ENCODE assay signal across 18 cellular contexts in genomic region chr11:119419246-119419645, GRCh38. TPM values are rescaled to one million over a fixed set of nuclear protein-coding genes. Genes with fewer than 3 reads are reported as not detected.
DNase-seq lines count a peak whose midpoint lies in the region; ATAC-seq, FAIRE-seq and TF ChIP-seq lines count a peak whose summit lies in the region.
"Had no signal": no experiment of that assay in that cellular context is flagged by ENCODE, and none has a peak within 500 bp of the region (broad histone marks: within the 10 kb centered on the region; RNA-seq: fewer than 3 reads in every experiment).

No MANE protein-coding gene starts in this region.

- H3K9ac ChIP-seq in astrocyte (ENCODE audit: low read length) (no peak overlapping the region), smooth muscle cell (ENCODE audit: low read depth) (no peak overlapping the region)
- H3K9ac ChIP-seq: KMS-11 had no signal

- H4K20me1 ChIP-seq in astrocyte (ENCODE audit: insufficient read depth, low read length) (peaks cover 30% of the 10 kb centered on the region), smooth muscle cell (ENCODE audit: low read depth) (peaks cover 30% of the 10 kb centered on the region)

- no peak for TF ChIP-seq CTCF in astrocyte (IDR thresholded peaks at IDR 0.05; ENCODE audit: insufficient read depth, low read depth, low read length)
- no peak for TF ChIP-seq CTCF in smooth muscle cell (IDR thresholded peaks at IDR 0.05; ENCODE audit: borderline replicate concordance, insufficient read depth, poor library complexity, severe bottlenecking)
- no peak for TF ChIP-seq CTCF in left lung (IDR thresholded peaks at IDR 0.05)
- no peak for TF ChIP-seq CTCF in esophagus squamous epithelium (IDR thresholded peaks at IDR 0.05)

- H3K27me3 Mint-ChIP-seq in astrocyte (ENCODE audit: low read depth, unreplicated experiment) = peaks cover 8% of the 10 kb centered on the region

- no peak for ATAC-seq in left lung
- ATAC-seq: Right ventricle myocardium inferior had no signal

- FAIRE-seq in astrocyte (lab: Jason Lieb, UNC) = no peak
- FAIRE-seq: HTR-8/SVneo had no signal

- H2AFZ ChIP-seq in astrocyte (ENCODE audit: low read depth, low read length) (no peak overlapping the region), smooth muscle cell (ENCODE audit: low read depth) (no peak overlapping the region)

- H3K27ac Mint-ChIP-seq in astrocyte (ENCODE audit: unreplicated experiment) = no peak overlapping the region
- H3K27ac Mint-ChIP-seq: CD4-positive, CD25-positive, alpha-beta regulatory T cell had no signal

- peaks cover 43% of the 10 kb centered on the region for H3K79me2 ChIP-seq in astrocyte (ENCODE audit: insufficient read depth, low read length)
- peaks cover 29% of the 10 kb centered on the region for H3K79me2 ChIP-seq in smooth muscle cell (ENCODE audit: low read depth)

- WGBS in smooth muscle cell (ENCODE audit: low lambda C conversion rate) = 93% methylated on average over 5 of the region's 5 CpGs
- WGBS in esophagus squamous epithelium, 2 donors = 77 to 88% methylated on average over 4 to 5 of the region's 5 CpGs

- peak; percentile 6 for DNase-seq in H7
- DNase-seq in astrocyte (ENCODE audit: low read depth) = no peak
- peak; percentile 51 for DNase-seq in mesenteric fat pad (ENCODE audit: low spot score)
- DNase-seq in smooth muscle cell (lab: John Stamatoyannopoulos, UW; ENCODE audit: unreplicated experiment) = no peak
- DNase-seq in left lung = no peak
- DNase-seq in activated T-cell treated with anti-CD3 and anti-CD28 coated beads, Interleukin-2, amount 50 U/mL, for 1 hour = no peak
- no peak for DNase-seq in esophagus squamous epithelium (lab: John Stamatoyannopoulos, UW)
- DNase-seq: CD4-positive, CD25-positive, alpha-beta regulatory T cell; EL; GF-D8; NCI-H1694 treated with DMSO at 0.1 percent for 48 hours; NCI-H446; NCI-H526; OCI-M1 had no signal

- peaks cover 45% of the 10 kb centered on the region for H3K4me1 ChIP-seq in astrocyte (ENCODE audit: insufficient read depth, low read length)
- H3K4me1 ChIP-seq in smooth muscle cell (ENCODE audit: low read depth) = peaks cover 16% of the 10 kb centered on the region
- peaks cover 9 to 19% of the 10 kb centered on the region in 2 donors for H3K4me1 ChIP-seq in left lung
- peaks cover 10 to 48% (median 28%) of the 10 kb centered on the region in 3 donors for H3K4me1 ChIP-seq in esophagus squamous epithelium

- H3K4me3 Mint-ChIP-seq in astrocyte (ENCODE audit: unreplicated experiment) = no peak overlapping the region
- H3K4me3 Mint-ChIP-seq: CD4-positive, CD25-positive, alpha-beta regulatory T cell had no signal

- no peak for TF ChIP-seq POLR2A in esophagus squamous epithelium (IDR thresholded peaks at IDR 0.05)

- intact Hi-C loops in left lung (cut with DNase I) = no loop called here
- intact Hi-C loops in esophagus squamous epithelium (cut with DNase I) = no loop called here

- H3K4me1 Mint-ChIP-seq in astrocyte (ENCODE audit: low read depth, unreplicated experiment) = peaks cover 16% of the 10 kb centered on the region

- no peaks in the 10 kb centered on the region for H3K9me3 Mint-ChIP-seq in astrocyte (ENCODE audit: unreplicated experiment)

- H3K9me3 ChIP-seq in astrocyte (ENCODE audit: insufficient read depth, low read depth, low read length) = no peaks in the 10 kb centered on the region
- H3K9me3 ChIP-seq in smooth muscle cell (replicated peaks; ENCODE audit: low read depth) = no peaks in the 10 kb centered on the region
- no peaks in the 10 kb centered on the region for H3K9me3 ChIP-seq in left lung
- no peaks in the 10 kb centered on the region for H3K9me3 ChIP-seq in esophagus squamous epithelium
- H3K9me3 ChIP-seq: SJSA1 had no signal

- peaks cover 25% of the 10 kb centered on the region for H3K36me3 Mint-ChIP-seq in astrocyte (ENCODE audit: low read depth, unreplicated experiment)

- peaks cover 5% of the 10 kb centered on the region for H3F3A ChIP-seq in smooth muscle cell (ENCODE audit: low read depth)

- H3K36me3 ChIP-seq in H7 (replicated peaks; ENCODE audit: control insufficient read depth, insufficient read depth, low read length) (peaks cover 29% of the 10 kb centered on the region), astrocyte (ENCODE audit: insufficient read depth, low read length) (peaks cover 8% of the 10 kb centered on the region), smooth muscle cell (ENCODE audit: low read depth) (no peaks in the 10 kb centered on the region), left lung (no peaks in the 10 kb centered on the region), esophagus squamous epithelium (no peaks in the 10 kb centered on the region)
- H3K36me3 ChIP-seq: SJSA1 had no signal

- H3K4me2 ChIP-seq in astrocyte (ENCODE audit: low read length) = no peak overlapping the region
- H3K4me2 ChIP-seq in smooth muscle cell = no peak overlapping the region
- H3K4me2 ChIP-seq: KMS-11 had no signal

- H3K27me3 ChIP-seq in H7 (ENCODE audit: control insufficient read depth, insufficient read depth, low read length) (no peaks in the 10 kb centered on the region; the same call in 1 of the 2 replicates), astrocyte (ENCODE audit: insufficient read depth, low read length) (no peaks in the 10 kb centered on the region), smooth muscle cell (ENCODE audit: low read depth) (no peaks in the 10 kb centered on the region), left lung (peaks cover 14 to 55% of the 10 kb centered on the region in 2 donors), esophagus squamous epithelium (peaks cover 6 to 61% (median 9%) of the 10 kb centered on the region in 4 donors)
- H3K27me3 ChIP-seq: SJSA1 had no signal

- H3K4me3 ChIP-seq in H7 (ENCODE audit: insufficient read depth, low read depth, low read length) (no peak overlapping the region), astrocyte (ENCODE audit: insufficient read depth, low read depth, low read length) (no peak overlapping the region), smooth muscle cell (no peak overlapping the region), left lung (no peak overlapping the region), esophagus squamous epithelium (no peak overlapping the region)
- H3K4me3 ChIP-seq: SJSA1 had no signal

- H3K27ac ChIP-seq in astrocyte (ENCODE audit: low read depth, low read length) (peak overlapping the region; percentile 19), smooth muscle cell (ENCODE audit: low read depth) (peak overlapping the region; percentile 99), left lung (no peak overlapping the region), esophagus squamous epithelium (no peak overlapping the region)
- H3K27ac ChIP-seq: KMS-11, SJSA1 had no signal

RNA-seq across cellular contexts. Expression of gene THY1, which starts 3.7 kb away (rescaled TPM):
- 305 and 319 TPM in 2 replicates for total RNA-seq in H7 (2014; rRNA removed; shearing (Covaris generic))
- total RNA-seq in astrocyte (104 and 129 TPM in 2 replicates), mesenteric fat pad (33.4 TPM), smooth muscle cell (266 and 297 TPM in 2 replicates), left lung (100 to 1,000 TPM in 1 of 2 donors, 10 to 100 TPM in 1; 46.6 to 130 TPM), esophagus squamous epithelium (1 to 10 TPM in 3 of 4 donors, under 1 TPM in 1; 0.57 to 7.6 (median 2.9) TPM)
- 411 and 614 TPM in 2 replicates for polyA plus RNA-seq in smooth muscle cell
- total RNA-seq: CD4-positive, CD25-positive, alpha-beta regulatory T cell had no signal
- polyA plus RNA-seq: CD4-positive, CD25-positive, alpha-beta regulatory T cell had no signal

RNA-seq across cellular contexts. Expression of gene USP2, which starts 37.8 kb away (rescaled TPM):
- total RNA-seq in H7 (2014; rRNA removed; shearing (Covaris generic)) = 2.7 and 2.8 TPM in 2 replicates
- total RNA-seq in astrocyte (6.5 and 6.7 TPM in 2 replicates), mesenteric fat pad (4.2 TPM), smooth muscle cell (1.4 and 1.8 TPM in 2 replicates), left lung (1 to 10 TPM; 2.6 to 3.7 TPM), esophagus squamous epithelium (1 to 10 TPM; 1.9 to 9.6 (median 4.8) TPM)
- polyA plus RNA-seq in smooth muscle cell = 0.25 and 2.5 TPM in 2 replicates

Comparison
In these comparisons a context has a peak if more than half of its experiments do, and no peak if none do; other contexts are left out.
1. DNase-seq: peak in H7 (single experiment) and mesenteric fat pad (single experiment); none in astrocyte (single experiment), smooth muscle cell (single experiment), left lung (0 of 2), activated T-cell treated with anti-CD3 and anti-CD28 coated beads, Interleukin-2, amount 50 U/mL, for 1 hour (single experiment) and esophagus squamous epithelium (single experiment).
2. H3K27ac ChIP-seq: peak in astrocyte (single experiment) and smooth muscle cell (single experiment); none in left lung (0 of 2) and esophagus squamous epithelium (0 of 4).